ENCODE assay signal across 15 cellular contexts in genomic region chr3:172066880-172067778, GRCh38. TPM values are rescaled to one million over a fixed set of nuclear protein-coding genes. Genes with fewer than 3 reads are reported as not detected.
DNase-seq lines count a peak whose midpoint lies in the region; ATAC-seq and TF ChIP-seq lines count a peak whose summit lies in the region.
"Had no signal": no experiment of that assay in that cellular context is flagged by ENCODE, and none has a peak within 500 bp of the region (broad histone marks: within the 10 kb centered on the region; RNA-seq: fewer than 3 reads in every experiment).

No MANE protein-coding gene starts in this region.

- TF ChIP-seq CTCF in A673 (conservative IDR thresholded peaks at IDR 0.05; ENCODE audit: low read depth, low read length) = no peak
- no peak for TF ChIP-seq CTCF in IMR-90 (conservative IDR thresholded peaks at IDR 0.05; ENCODE audit: low read depth, low read length)
- TF ChIP-seq CTCF in brain microvascular endothelial cell (IDR thresholded peaks at IDR 0.05; ENCODE audit: low read depth, low read length, missing control alignments) = no peak
- TF ChIP-seq CTCF in esophagus muscularis mucosa (IDR thresholded peaks at IDR 0.05) = no peak

- peaks cover 20 to 55% (median 38%) of the 10 kb centered on the region in 4 donors for H3K4me1 Mint-ChIP-seq in naive thymus-derived CD8-positive, alpha-beta T cell

- H3K4me1 ChIP-seq in A673 (ENCODE audit: insufficient read depth, low read length, poor library complexity, severe bottlenecking) (peaks cover 44% of the 10 kb centered on the region), IMR-90 (ENCODE audit: control insufficient read depth, insufficient read depth, low read length) (peaks cover 18% of the 10 kb centered on the region), esophagus muscularis mucosa (peaks cover 66 to 91% (median 78%) of the 10 kb centered on the region in 4 donors)

- H3K23ac ChIP-seq in IMR-90 (ENCODE audit: low read depth, low read length) = no peak overlapping the region

- H4K8ac ChIP-seq in IMR-90 (ENCODE audit: low read depth in 2 of 2, low read length in 2 of 2) = no peak overlapping the region

- H3K9ac ChIP-seq in IMR-90 (ENCODE audit: low read depth, low read length) = no peak overlapping the region

- H3K27me3 Mint-ChIP-seq in naive thymus-derived CD8-positive, alpha-beta T cell = peaks cover 0 to 2% (median 0%) of the 10 kb centered on the region in 5 donors

- H3K9me1 ChIP-seq in IMR-90 (ENCODE audit: insufficient read depth, low read length) = peaks cover 26% of the 10 kb centered on the region

- no peak overlapping the region for H2BK5ac ChIP-seq in IMR-90 (ENCODE audit: low read depth, low read length, poor library complexity, severe bottlenecking)

- H3K36me3 ChIP-seq in A673 (ENCODE audit: insufficient read depth, low read length, poor library complexity, severe bottlenecking) (no peaks in the 10 kb centered on the region), IMR-90 (ENCODE audit: control insufficient read depth, insufficient read depth, low read length) (peaks cover 9% of the 10 kb centered on the region), brain microvascular endothelial cell (replicated peaks) (peaks cover 32% of the 10 kb centered on the region), esophagus muscularis mucosa (no peaks in the 10 kb centered on the region)
- H3K36me3 ChIP-seq: thoracic aorta had no signal

- CTCF ChIA-PET in A673 (lab: Charles Lee) (no interaction called here), IMR-90 (lab: Yijun Ruan, JAX) (interaction anchor here (1.5 kb wide), 1 partner anchor 11 kb away, joined by 4 read pairs; no protein-coding TSS in a partner anchor)

- DNase-seq in A673 (ENCODE audit: low spot score) (no peak), IMR-90 (no peak), brain microvascular endothelial cell (no peak), NCI-H748 treated with DMSO at 0.1 percent for 48 hours (lab: John Stamatoyannopoulos, UW) (no peak), left ventricle myocardium superior (no peak), esophagus muscularis mucosa (ENCODE audit: extremely low spot score) (no peak), CD1c-positive myeloid dendritic cell (ENCODE audit: extremely low spot score) (no peak)
- peak in 4 of 10 donors; percentile 1 to 50 (median 30) for DNase-seq in naive thymus-derived CD8-positive, alpha-beta T cell
- DNase-seq: activated CD4-positive, alpha-beta T cell treated with anti-CD3 and anti-CD28 coated beads for 48 hours; DMS153; heart left ventricle; Kasumi-1; NCI-H187 treated with DMSO at 0.1 percent for 48 hours; NCI-H524 had no signal

- in situ Hi-C loops in IMR-90 (cut with MboI; ENCODE audit: low sequenced_read_pairs) (no loop called here), brain microvascular endothelial cell (cut with HindIII; ENCODE audit: low pct_ligation_motif_present, low sequenced_read_pairs) (no loop called here)

- H2AK5ac ChIP-seq in IMR-90 (ENCODE audit: low read depth, low read length) = no peak overlapping the region

- H4K5ac ChIP-seq in IMR-90 (ENCODE audit: low read depth, low read length) = no peak overlapping the region

- H3K4me3 Mint-ChIP-seq in naive thymus-derived CD8-positive, alpha-beta T cell = peak overlapping the region in 9 of 10 donors; percentile 4 to 66 (median 49)

- H4K91ac ChIP-seq in IMR-90 (ENCODE audit: insufficient read depth, low read depth, low read length) = no peak overlapping the region

- peaks cover 5 to 14% (median 9%) of the 10 kb centered on the region in 3 donors for H3K36me3 Mint-ChIP-seq in naive thymus-derived CD8-positive, alpha-beta T cell

- BruUV-seq in A673 (replicated peaks; lab: Mats Ljungman, UMichigan) (no TSS peak), IMR-90 (replicated peaks; lab: Mats Ljungman, UMichigan) (no TSS peak)

- intact Hi-C loops in A673 (cut with micrococcal nuclease; ENCODE audit: unreplicated experiment) (no loop called here), IMR-90 (cut with micrococcal nuclease) (no loop called here), left ventricle myocardium superior (cut with micrococcal nuclease) (no loop called here), esophagus muscularis mucosa (cut with DNase I) (loop anchor here (10.0 kb wide), 1 partner anchor 252 kb away; the partner anchor contains the start of gene PLD1)

- no peak for TF ChIP-seq EP300 in esophagus muscularis mucosa (IDR thresholded peaks at IDR 0.05)

- peak overlapping the region; percentile 53 for H3K27ac ChIP-seq in A673 (ENCODE audit: low read depth, low read length, poor library complexity, severe bottlenecking)
- H3K27ac ChIP-seq in IMR-90 (ENCODE audit: insufficient read depth, low read length) = no peak overlapping the region
- H3K27ac ChIP-seq in brain microvascular endothelial cell = peak overlapping the region; percentile 38
- H3K27ac ChIP-seq in esophagus muscularis mucosa (replicated peaks in 1 of 4) = no peak overlapping the region
- H3K27ac ChIP-seq: thoracic aorta had no signal

- no peak overlapping the region for H3K4ac ChIP-seq in IMR-90 (ENCODE audit: low read depth, low read length)

- H2BK20ac ChIP-seq in IMR-90 (ENCODE audit: low read depth, low read length) = no peak overlapping the region

- no peaks in the 10 kb centered on the region for H3K9me3 Mint-ChIP-seq in naive thymus-derived CD8-positive, alpha-beta T cell

- H3K18ac ChIP-seq in IMR-90 (ENCODE audit: low read depth, low read length) = no peak overlapping the region

- H2BK15ac ChIP-seq in IMR-90 (ENCODE audit: low read depth, low read length) = no peak overlapping the region

- no peak for TF ChIP-seq RAD21 in IMR-90 (IDR thresholded peaks at IDR 0.05; ENCODE audit: low read length)

- no peak for TF ChIP-seq POLR2A in IMR-90 (IDR thresholded peaks at IDR 0.05; ENCODE audit: low read depth, low read length)
- TF ChIP-seq POLR2A in esophagus muscularis mucosa (IDR thresholded peaks at IDR 0.05; ENCODE audit: low read depth) = no peak

- H2BK120ac ChIP-seq in IMR-90 (ENCODE audit: low read depth, low read length) = no peak overlapping the region

- no peak overlapping the region for H3K4me2 ChIP-seq in IMR-90 (ENCODE audit: low read depth, low read length)

- 0 out of 2 replicates have a peak overlapping the region, but pooled peaks have one; percentile 19 for H3K14ac ChIP-seq in IMR-90 (replicated peaks; ENCODE audit: low read depth, low read length)

- dilution Hi-C loops in IMR-90 (cut with HindIII; ENCODE audit: low sequenced_read_pairs, unreplicated experiment) = no loop called here

- H3K27ac Mint-ChIP-seq in naive thymus-derived CD8-positive, alpha-beta T cell = peak overlapping the region in 3 of 10 donors; percentile 2 to 49 (median 34)

- H3K79me1 ChIP-seq in IMR-90 (ENCODE audit: low read depth in 1 of 2, low read length in 2 of 2) = peaks cover 22 to 82% of the 10 kb centered on the region in 2 experiments

- 100% methylated on average over 1 of the region's 7 CpGs; no CpG with 5 or more reads in 1 of the 2 experiments for WGBS in IMR-90 (ENCODE audit: extremely low coverage in 2 of 2, insufficient read length in 1 of 2), 2 experiments
- WGBS in esophagus muscularis mucosa = 86% methylated on average over 7 of the region's 7 CpGs

- no peak for ATAC-seq in IMR-90 (ENCODE audit: low read depth)
- ATAC-seq in naive thymus-derived CD8-positive, alpha-beta T cell = peak; percentile 86 to 89
- no peak for ATAC-seq in left ventricle myocardium superior

- H2AK9ac ChIP-seq in IMR-90 (replicated peaks; ENCODE audit: low read depth, low read length, poor library complexity) = no peak overlapping the region

- no peaks in the 10 kb centered on the region for H3K27me3 ChIP-seq in A673 (replicated peaks; ENCODE audit: insufficient read depth, low read depth, low read length, poor library complexity)
- no peaks in the 10 kb centered on the region for H3K27me3 ChIP-seq in IMR-90 (ENCODE audit: control insufficient read depth, insufficient read depth, low read length)
- no peaks in the 10 kb centered on the region for H3K27me3 ChIP-seq in brain microvascular endothelial cell (replicated peaks)
- H3K27me3 ChIP-seq in esophagus muscularis mucosa = no peaks in the 10 kb centered on the region
- H3K27me3 ChIP-seq: heart left ventricle had no signal

- H2AFZ ChIP-seq in IMR-90 (replicated peaks; ENCODE audit: low read length, poor library complexity) = no peak overlapping the region

- H3K56ac ChIP-seq in IMR-90 (ENCODE audit: extremely low read depth, insufficient read depth, low read length) = no peak overlapping the region; the same call in 1 of the 2 replicates

- POLR2A ChIA-PET in A673 (lab: Charles Lee; ENCODE audit: low non-redundant PET) (interaction anchor here (0.6 kb wide), 1 partner anchor 15 kb away, joined by 3 read pairs; no protein-coding TSS in a partner anchor), IMR-90 (lab: Charles Lee; ENCODE audit: unreplicated experiment) (no interaction called here)
- POLR2A ChIA-PET in naive thymus-derived CD8-positive, alpha-beta T cell (lab: Charles Lee) = interaction anchor here (1.5 kb wide), 1 partner anchor 41 kb away, joined by 4 read pairs; no protein-coding TSS in a partner anchor

- no peak overlapping the region for H3K4me3 ChIP-seq in A673 (ENCODE audit: low read depth, low read length, poor library complexity, severe bottlenecking)
- H3K4me3 ChIP-seq in IMR-90 (ENCODE audit: insufficient read depth, low read depth, low read length) = no peak overlapping the region
- H3K4me3 ChIP-seq in brain microvascular endothelial cell (ENCODE audit: low read depth, low read length) = no peak overlapping the region
- no peak overlapping the region for H3K4me3 ChIP-seq in esophagus muscularis mucosa
- H3K4me3 ChIP-seq: heart left ventricle, thoracic aorta had no signal

- H4K20me1 ChIP-seq in IMR-90 (ENCODE audit: insufficient read depth, low read length) = peaks cover 93% of the 10 kb centered on the region

- H3K9me3 ChIP-seq in A673 (ENCODE audit: low read depth, low read length, poor library complexity, severe bottlenecking) (peaks cover 5% of the 10 kb centered on the region), IMR-90 (ENCODE audit: control insufficient read depth, insufficient read depth, low read length) (no peaks in the 10 kb centered on the region), esophagus muscularis mucosa (no peaks in the 10 kb centered on the region)
- H3K9me3 ChIP-seq: heart left ventricle, thoracic aorta had no signal

TF ChIP-seq in IMR-90, 13 proteins besides CTCF, POLR2A, EP300 and RAD21 (continues in another document):
- no peak for TF ChIP-seq RCOR1 (IDR thresholded peaks at IDR 0.05; ENCODE audit: insufficient replicate concordance, low read length)

RNA-seq across cellular contexts. Expression of gene FNDC3B, which starts 27.8 kb away (rescaled TPM):
- total RNA-seq in A673 (2021) (43.2 and 50.8 TPM in 2 replicates), IMR-90 (2012; rRNA removed) (128 and 150 TPM in 2 replicates), left ventricle myocardium superior (64.4 TPM), esophagus muscularis mucosa (10 to 100 TPM; 59.8 to 72.6 (median 65.6) TPM)
- 22.0 and 23.9 TPM in 2 replicates for polyA plus RNA-seq in IMR-90 (2012; rRNA removed)
- 10.0 and 11.3 TPM in 2 replicates for polyA plus RNA-seq in IMR-90 (2012; cell fraction: cytosol; rRNA removed)
- polyA plus RNA-seq in IMR-90 (2012; cell fraction: nucleus; rRNA removed; ENCODE audit: low replicate concordance) = 7.1 and 33.5 TPM in 2 replicates
- total RNA-seq in naive thymus-derived CD8-positive, alpha-beta T cell = 10 to 100 TPM; 14.7 to 20.6 TPM
- polyA plus RNA-seq in naive thymus-derived CD8-positive, alpha-beta T cell = 1 to 10 TPM; 6.5 to 8.8 (median 8.6) TPM

Comparison
In these comparisons a context has a peak if more than half of its experiments do, and no peak if none do; other contexts are left out.
1. H3K27ac ChIP-seq: peak in A673 (single experiment) and brain microvascular endothelial cell (single experiment); none in IMR-90 (single experiment) and esophagus muscularis mucosa (0 of 4).
2. ATAC-seq: peak in naive thymus-derived CD8-positive, alpha-beta T cell (2 of 2); none in IMR-90 (single experiment) and left ventricle myocardium superior (single experiment).